In genomic region chr14:36513451-36514277, GRCh38 we compare ENCODE assay signal across 18 cellular contexts. TPM values are rescaled to one million over a fixed set of nuclear protein-coding genes. Genes with fewer than 3 reads are reported as not detected.
DNase-seq lines count a peak whose midpoint lies in the region; ATAC-seq, FAIRE-seq and TF ChIP-seq lines count a peak whose summit lies in the region.
"Had no signal": no experiment of that assay in that cellular context is flagged by ENCODE, and none has a peak within 500 bp of the region (broad histone marks: within the 10 kb centered on the region; RNA-seq: fewer than 3 reads in every experiment).

No MANE protein-coding gene starts in this region.

- FAIRE-seq in pancreas (lab: Jason Lieb, UNC): no peak
- FAIRE-seq: G401.6 had no signal

- H3K9me3 ChIP-seq in osteoblast (ENCODE audit: low read depth, low read length) (no peaks in the 10 kb centered on the region), pancreas (no peaks in the 10 kb centered on the region)
- H3K9me3 ChIP-seq: colonic mucosa, tibial nerve had no signal

- CTCF ChIA-PET in GM10248 (lab: Yijun Ruan, JAX): interaction anchor here (0.9 kb wide), 1 partner anchor 92 kb away, joined by 3 read pairs; no protein-coding TSS in a partner anchor

- H3K9me3 Mint-ChIP-seq in immature natural killer cell: peaks cover 2 to 52% (median 12%) of the 10 kb centered on the region in 6 donors

- H3K27me3 ChIP-seq in osteoblast (ENCODE audit: insufficient read depth, low read length) (peaks cover 91% of the 10 kb centered on the region), pancreas (peaks cover 3 to 83% (median 23%) of the 10 kb centered on the region in 4 donors)

- H3K4me3 ChIP-seq in osteoblast (ENCODE audit: insufficient read depth, low read length) (no peak overlapping the region), pancreas (no peak overlapping the region)
- H3K4me3 ChIP-seq: BLaER1, colonic mucosa, tibial nerve had no signal

- H4K20me1 ChIP-seq in osteoblast (ENCODE audit: insufficient read depth, low read length): no peaks in the 10 kb centered on the region
- H4K20me1 ChIP-seq: BLaER1 had no signal

- ATAC-seq in GM18519 (IDR thresholded peaks at IDR 0.05; ENCODE audit: low FRiP score, unreplicated experiment) (no peak), pancreas (no peak), GM21737 (IDR thresholded peaks at IDR 0.05; ENCODE audit: unreplicated experiment) (no peak)
- ATAC-seq: activated CD8-positive, alpha-beta T cell treated with anti-CD3 and anti-CD28 coated beads for 36 hours; left colon had no signal

- POLR2A ChIA-PET in GM10248 (lab: Yijun Ruan, JAX): no interaction called here

- no peak overlapping the region for H3K4me2 ChIP-seq in osteoblast (ENCODE audit: insufficient read depth, low read length)
- H3K4me2 ChIP-seq: BLaER1 had no signal

- peaks cover 35 to 53% (median 38%) of the 10 kb centered on the region in 3 donors for H3K27me3 Mint-ChIP-seq in immature natural killer cell (ENCODE audit: low read depth in 3 of 3)

- WGBS in pancreas, 2 donors: 3% methylated on average over 36 to 38 of the region's 38 CpGs

- H3K27ac ChIP-seq in osteoblast (ENCODE audit: low read depth, low read length) (no peak overlapping the region), pancreas (no peak overlapping the region)
- H3K27ac ChIP-seq: BLaER1, colonic mucosa, tibial nerve had no signal

- no peak for TF ChIP-seq CTCF in GM10248 (IDR thresholded peaks at IDR 0.05; ENCODE audit: control extremely low read depth, extremely low read depth, low read depth, missing control alignments)
- no peak for TF ChIP-seq CTCF in osteoblast (IDR thresholded peaks at IDR 0.05; ENCODE audit: extremely low read depth, low read depth, low read length)
- no peak for TF ChIP-seq CTCF in pancreas (IDR thresholded peaks at IDR 0.05)

- no peak overlapping the region for H3K4me3 Mint-ChIP-seq in immature natural killer cell
- H3K4me3 Mint-ChIP-seq: activated CD8-positive, alpha-beta T cell treated with anti-CD3 and anti-CD28 coated beads for 36 hours had no signal

- no peak overlapping the region for H3K27ac Mint-ChIP-seq in immature natural killer cell
- H3K27ac Mint-ChIP-seq: activated CD8-positive, alpha-beta T cell treated with anti-CD3 and anti-CD28 coated beads for 36 hours had no signal

- no peaks in the 10 kb centered on the region for H3K79me2 ChIP-seq in osteoblast (ENCODE audit: insufficient read depth, low read length)

- H3K36me3 ChIP-seq in osteoblast (ENCODE audit: insufficient read depth, low read length) (no peaks in the 10 kb centered on the region), pancreas (no peaks in the 10 kb centered on the region)
- H3K36me3 ChIP-seq: BLaER1, colonic mucosa, tibial nerve had no signal

- H3K4me1 Mint-ChIP-seq in immature natural killer cell: no peaks in the 10 kb centered on the region

- H3K36me3 Mint-ChIP-seq in immature natural killer cell: peaks cover 0 to 11% (median 7%) of the 10 kb centered on the region in 3 donors

- peak; percentile 13 for DNase-seq in GM10248 (ENCODE audit: extremely low spot score)
- peak; percentile 88 for DNase-seq in NCI-H128 (lab: John Stamatoyannopoulos, UW; ENCODE audit: unreplicated experiment)
- DNase-seq in ecto neural progenitor cell (ENCODE audit: low spot score): peak; percentile 81
- DNase-seq in osteoblast (ENCODE audit: insufficient read length, low spot score, missing footprints): peak; percentile 87
- DNase-seq in immature natural killer cell: no peak
- DNase-seq in pancreas: no peak
- DNase-seq: activated CD8-positive, alpha-beta T cell treated with anti-CD3 and anti-CD28 coated beads for 36 hours; amygdala; colonic mucosa; left colon; NCI-H1436 treated with DMSO at 0.1 percent for 48 hours; NK-92 treated with Interleukin-12 subunit alpha and Interleukin-12 subunit beta, amount 100 ng/mL, for 24 hours; Right ventricle myocardium superior had no signal

- intact Hi-C loops in pancreas (cut with DNase I): no loop called here

- no peak overlapping the region for H2AFZ ChIP-seq in osteoblast (ENCODE audit: low read length)

- no peaks in the 10 kb centered on the region for H3K4me1 ChIP-seq in osteoblast (ENCODE audit: insufficient read depth, low read length)
- no peaks in the 10 kb centered on the region for H3K4me1 ChIP-seq in pancreas
- H3K4me1 ChIP-seq: BLaER1 had no signal

RNA-seq across cellular contexts. Expression of gene NKX2-1, which starts 6.4 kb away (rescaled TPM):
- not detected in 2 replicates for total RNA-seq in osteoblast
- polyA plus RNA-seq in immature natural killer cell: not detected
- total RNA-seq in pancreas: under 1 TPM in 1 of 6 donors, not detected in 5; 0.25 TPM
- polyA plus RNA-seq in pancreas: not detected
- total RNA-seq: left colon, Right ventricle myocardium superior, tibial nerve had no signal

Comparison
In these comparisons a context has a peak if more than half of its experiments do, and no peak if none do; other contexts are left out.
1. DNase-seq: peak in GM10248 (single experiment), NCI-H128 (single experiment), ecto neural progenitor cell (single experiment) and osteoblast (single experiment); none in immature natural killer cell (0 of 3) and pancreas (0 of 6).